8 cellular contexts compared by ENCODE assay signal in the genomic region with DNA sequence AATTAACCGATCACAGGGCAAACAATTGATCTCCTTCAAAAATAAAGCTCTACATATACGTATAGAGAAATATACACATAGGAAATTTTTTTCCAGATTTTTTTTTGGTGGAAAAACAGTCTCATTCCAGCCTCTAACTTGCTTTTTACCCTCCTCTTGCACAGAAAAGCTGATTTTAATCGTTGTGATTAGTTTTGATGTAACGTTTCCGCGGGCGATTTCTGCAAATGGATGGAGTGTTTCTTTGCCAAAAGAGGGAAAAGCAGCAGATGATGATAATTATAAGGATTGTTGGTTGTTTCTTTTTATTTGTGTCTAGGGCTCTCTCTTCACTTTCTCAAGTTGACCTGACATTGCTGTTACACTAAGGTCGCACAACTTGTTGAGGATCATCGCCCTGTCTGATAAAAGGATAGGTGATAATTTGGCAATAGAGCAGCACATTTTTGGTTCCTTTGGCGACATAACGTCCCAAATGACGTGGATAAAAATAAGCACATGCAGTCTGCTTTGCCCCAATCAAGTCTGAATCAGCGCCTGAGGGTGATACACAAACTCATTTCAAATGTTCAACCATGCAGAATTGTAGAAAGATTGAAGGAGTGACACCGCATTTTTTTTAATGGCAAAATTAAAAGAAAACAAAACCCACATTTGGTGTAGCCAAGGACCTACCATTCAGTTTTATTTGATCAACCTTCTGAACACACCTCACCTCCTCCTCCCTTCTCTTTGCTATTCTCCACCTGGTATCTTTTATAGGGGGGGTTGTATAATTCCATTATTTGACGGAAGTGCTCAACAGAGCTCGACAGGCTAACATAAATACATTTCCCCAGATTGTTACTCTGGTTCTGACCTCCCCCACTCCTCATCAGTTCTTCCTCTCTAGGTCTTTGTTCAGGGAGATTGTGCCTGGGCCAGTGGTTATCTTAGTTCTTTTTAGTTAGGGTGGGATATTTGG.
DNase-seq lines count a peak whose midpoint lies in the region; ATAC-seq and TF ChIP-seq lines count a peak whose summit lies in the region.

No MANE protein-coding gene starts in this region.

- no peaks in the 10 kb centered on the region for H3K9me3 Mint-ChIP-seq in T-helper 1 cell treated with Interleukin-12 subunit alpha and Interleukin-12 subunit beta and Interleukin-4 antibody, amounts not matched to agents 30 μg/mL and 1 μg/mL, for 36 hours
- no peaks in the 10 kb centered on the region for H3K9me3 Mint-ChIP-seq in activated CD8-positive, alpha-beta T cell treated with anti-CD3 and anti-CD28 coated beads for 36 hours

- ATAC-seq in activated CD8-positive, alpha-beta T cell treated with anti-CD3 and anti-CD28 coated beads for 36 hours: no peak

- H3K36me3 ChIP-seq in suprapubic skin: no peaks in the 10 kb centered on the region

- TF ChIP-seq EP300 in suprapubic skin (IDR thresholded peaks at IDR 0.05): no peak

- peaks cover 73% of the 10 kb centered on the region for H3K27me3 Mint-ChIP-seq in T-helper 1 cell treated with Interleukin-12 subunit alpha and Interleukin-12 subunit beta and Interleukin-4 antibody, amounts not matched to agents 30 μg/mL and 1 μg/mL, for 36 hours (ENCODE audit: low read depth)
- peaks cover 54% of the 10 kb centered on the region for H3K27me3 Mint-ChIP-seq in activated CD8-positive, alpha-beta T cell treated with anti-CD3 and anti-CD28 coated beads for 36 hours

- H3K27ac ChIP-seq in suprapubic skin: no peak overlapping the region

- CTCF ChIA-PET in activated CD8-positive, alpha-beta T cell treated with anti-CD3 and anti-CD28 coated beads for 36 hours (lab: Charles Lee): no interaction called here

- peak overlapping the region; percentile 72 for H3K4me3 ChIP-seq in suprapubic skin

- DNase-seq in T-helper 1 cell (no peak), kidney tubule cell (ENCODE audit: low spot score) (peak; percentile 28), suprapubic skin (ENCODE audit: low spot score in 2 of 2) (no peak), glomerular visceral epithelial cell (ENCODE audit: extremely low spot score) (no peak), HCEC 1CT (no peak)
- no peak for DNase-seq in activated CD8-positive, alpha-beta T cell treated with anti-CD3 and anti-CD28 coated beads for 36 hours
- no peak for DNase-seq in stimulated activated CD4-positive, alpha-beta T cell treated with anti-CD3 and anti-CD28 coated beads, Interleukin-2, amount 100 ng/mL, for 48 hours

- WGBS in suprapubic skin: 12% methylated on average over 16 of the region's 16 CpGs

- H3K9me3 ChIP-seq in suprapubic skin: no peaks in the 10 kb centered on the region

- POLR2A ChIA-PET in activated CD8-positive, alpha-beta T cell treated with anti-CD3 and anti-CD28 coated beads for 36 hours (lab: Charles Lee): no interaction called here

- peak overlapping the region; percentile 9 for H3K27ac Mint-ChIP-seq in T-helper 1 cell treated with Interleukin-12 subunit alpha and Interleukin-12 subunit beta and Interleukin-4 antibody, amounts not matched to agents 30 μg/mL and 1 μg/mL, for 36 hours
- H3K27ac Mint-ChIP-seq in activated CD8-positive, alpha-beta T cell treated with anti-CD3 and anti-CD28 coated beads for 36 hours: no peak overlapping the region

- H3K4me1 Mint-ChIP-seq in T-helper 1 cell treated with Interleukin-12 subunit alpha and Interleukin-12 subunit beta and Interleukin-4 antibody, amounts not matched to agents 30 μg/mL and 1 μg/mL, for 36 hours (ENCODE audit: low read depth): peaks cover 10% of the 10 kb centered on the region
- H3K4me1 Mint-ChIP-seq in activated CD8-positive, alpha-beta T cell treated with anti-CD3 and anti-CD28 coated beads for 36 hours (ENCODE audit: low read depth): peaks cover 7% of the 10 kb centered on the region

- intact Hi-C loops in activated CD8-positive, alpha-beta T cell treated with anti-CD3 and anti-CD28 coated beads for 36 hours (cut with micrococcal nuclease): no loop called here

- peak overlapping the region; percentile 75 for H3K4me3 Mint-ChIP-seq in T-helper 1 cell treated with Interleukin-12 subunit alpha and Interleukin-12 subunit beta and Interleukin-4 antibody, amounts not matched to agents 30 μg/mL and 1 μg/mL, for 36 hours
- H3K4me3 Mint-ChIP-seq in activated CD8-positive, alpha-beta T cell treated with anti-CD3 and anti-CD28 coated beads for 36 hours: peak overlapping the region; percentile 69

- no peak for TF ChIP-seq POLR2A in suprapubic skin (IDR thresholded peaks at IDR 0.05)

- peaks cover 22% of the 10 kb centered on the region for H3K27me3 ChIP-seq in suprapubic skin

- no peak for TF ChIP-seq CTCF in activated CD8-positive, alpha-beta T cell treated with anti-CD3 and anti-CD28 coated beads for 36 hours (IDR thresholded peaks at IDR 0.05)
- TF ChIP-seq CTCF in suprapubic skin (IDR thresholded peaks at IDR 0.05): no peak

- no peaks in the 10 kb centered on the region for H3K36me3 Mint-ChIP-seq in T-helper 1 cell treated with Interleukin-12 subunit alpha and Interleukin-12 subunit beta and Interleukin-4 antibody, amounts not matched to agents 30 μg/mL and 1 μg/mL, for 36 hours (ENCODE audit: low read depth)
- no peaks in the 10 kb centered on the region for H3K36me3 Mint-ChIP-seq in activated CD8-positive, alpha-beta T cell treated with anti-CD3 and anti-CD28 coated beads for 36 hours (ENCODE audit: low read depth)

- peaks cover 29% of the 10 kb centered on the region for H3K4me1 ChIP-seq in suprapubic skin
